ENCODE assay signal across 1 cellular context in the genomic region with DNA sequence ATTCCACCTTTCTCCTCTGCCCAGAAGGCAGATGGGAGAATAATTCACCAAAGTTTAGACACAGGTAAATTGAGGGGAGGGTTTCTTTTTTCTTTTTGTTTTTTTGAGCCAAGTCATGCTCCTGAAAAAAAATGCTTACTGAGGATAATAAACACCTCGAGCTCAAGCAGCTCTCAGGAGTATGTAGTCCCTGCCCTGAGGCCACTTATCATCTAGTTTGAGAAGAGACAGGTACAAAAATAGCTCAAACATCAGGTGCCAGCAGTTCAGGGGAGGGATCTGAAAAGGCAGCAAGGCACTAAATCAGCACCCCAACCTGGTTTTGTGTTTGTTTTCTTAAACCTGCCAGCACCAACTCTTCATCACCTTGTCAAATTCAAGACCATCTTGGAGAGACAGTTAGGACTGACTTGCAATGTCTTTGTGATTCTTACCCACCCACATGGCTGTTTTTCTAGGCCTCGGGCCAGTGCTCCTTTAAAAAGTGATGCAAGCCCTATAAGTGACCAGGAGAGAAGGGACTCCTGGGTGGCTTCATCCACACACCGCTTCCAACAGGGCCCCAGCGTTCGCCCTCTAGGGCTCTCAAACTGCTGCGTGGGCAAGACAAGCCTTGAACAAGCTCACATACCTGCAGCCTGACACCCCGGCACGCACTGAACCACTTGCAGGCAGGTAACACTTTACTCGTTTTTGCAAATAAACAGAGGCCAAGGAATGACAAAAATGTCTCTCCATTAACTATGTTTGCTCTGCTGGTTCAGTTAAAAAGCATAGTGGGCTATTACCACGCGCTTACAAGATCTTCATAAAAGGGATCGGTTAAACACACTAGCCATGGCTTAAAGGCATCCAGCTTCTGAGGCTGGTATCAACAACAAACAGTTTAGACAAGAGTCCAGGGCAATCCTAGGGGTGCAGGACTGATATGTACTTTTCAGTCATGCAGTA.
TF ChIP-seq lines count a peak whose summit lies in the region.

No MANE protein-coding gene starts in this region.

TF ChIP-seq in GM23338, 12 proteins besides CTCF, POLR2A, EP300 and RAD21:
- TF ChIP-seq ZNF114 (CRISPR knock-in tag; IDR thresholded peaks at IDR 0.05): no peak
- TF ChIP-seq, protein P1, sequence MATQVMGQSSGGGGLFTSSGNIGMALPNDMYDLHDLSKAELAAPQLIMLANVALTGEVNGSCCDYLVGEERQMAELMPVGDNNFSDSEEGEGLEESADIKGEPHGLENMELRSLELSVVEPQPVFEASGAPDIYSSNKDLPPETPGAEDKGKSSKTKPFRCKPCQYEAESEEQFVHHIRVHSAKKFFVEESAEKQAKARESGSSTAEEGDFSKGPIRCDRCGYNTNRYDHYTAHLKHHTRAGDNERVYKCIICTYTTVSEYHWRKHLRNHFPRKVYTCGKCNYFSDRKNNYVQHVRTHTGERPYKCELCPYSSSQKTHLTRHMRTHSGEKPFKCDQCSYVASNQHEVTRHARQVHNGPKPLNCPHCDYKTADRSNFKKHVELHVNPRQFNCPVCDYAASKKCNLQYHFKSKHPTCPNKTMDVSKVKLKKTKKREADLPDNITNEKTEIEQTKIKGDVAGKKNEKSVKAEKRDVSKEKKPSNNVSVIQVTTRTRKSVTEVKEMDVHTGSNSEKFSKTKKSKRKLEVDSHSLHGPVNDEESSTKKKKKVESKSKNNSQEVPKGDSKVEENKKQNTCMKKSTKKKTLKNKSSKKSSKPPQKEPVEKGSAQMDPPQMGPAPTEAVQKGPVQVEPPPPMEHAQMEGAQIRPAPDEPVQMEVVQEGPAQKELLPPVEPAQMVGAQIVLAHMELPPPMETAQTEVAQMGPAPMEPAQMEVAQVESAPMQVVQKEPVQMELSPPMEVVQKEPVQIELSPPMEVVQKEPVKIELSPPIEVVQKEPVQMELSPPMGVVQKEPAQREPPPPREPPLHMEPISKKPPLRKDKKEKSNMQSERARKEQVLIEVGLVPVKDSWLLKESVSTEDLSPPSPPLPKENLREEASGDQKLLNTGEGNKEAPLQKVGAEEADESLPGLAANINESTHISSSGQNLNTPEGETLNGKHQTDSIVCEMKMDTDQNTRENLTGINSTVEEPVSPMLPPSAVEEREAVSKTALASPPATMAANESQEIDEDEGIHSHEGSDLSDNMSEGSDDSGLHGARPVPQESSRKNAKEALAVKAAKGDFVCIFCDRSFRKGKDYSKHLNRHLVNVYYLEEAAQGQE (IDR thresholded peaks at IDR 0.05; ENCODE audit: unreplicated experiment): no peak
- TF ChIP-seq POLR2AphosphoS5 (IDR thresholded peaks at IDR 0.05; ENCODE audit: low read depth): no peak
- no peak for TF ChIP-seq NANOG (IDR thresholded peaks at IDR 0.05; ENCODE audit: borderline replicate concordance)
